Comparison of ENCODE assay signal across 25 cellular contexts in genomic region chr7:151830121-151830815, GRCh38.
"Had no signal": no experiment of that assay in that cellular context is flagged by ENCODE, and none has a peak within 500 bp of the region (broad histone marks: within the 10 kb centered on the region; RNA-seq: fewer than 3 reads in every experiment).

No MANE protein-coding gene starts in this region.

- ATAC-seq: foreskin keratinocyte; gastroesophageal sphincter; heart left ventricle; naive thymus-derived CD8-positive, alpha-beta T cell; sciatic nerve had no signal

- H3K4me3 Mint-ChIP-seq: endodermal cell; naive thymus-derived CD8-positive, alpha-beta T cell; nephron progenitor cell; type B pancreatic cell had no signal

- DNase-seq: cerebellar nuclear complex; effector CD8-positive, alpha-beta T cell; endodermal cell; foreskin keratinocyte; hippocampal formation; kidney glomerular epithelial cell; naive thymus-derived CD8-positive, alpha-beta T cell; nephron progenitor cell; occipital lobe; stimulated activated CD4-positive, alpha-beta T cell treated with anti-CD3 and anti-CD28 coated beads, Interleukin-12 subunit alpha, Interleukin-12 subunit beta, amount 100 ng/mL, for 4 hours; stimulated activated CD4-positive, alpha-beta T cell treated with anti-CD3 and anti-CD28 coated beads, Interleukin-1b, Interleukin-23, amount 100 ng/mL, for 48 hours; stimulated activated CD4-positive, alpha-beta T cell treated with anti-CD3 and anti-CD28 coated beads, Interleukin-4, amount 100 ng/mL, for 1 hour; stimulated activated CD8-positive, alpha-beta memory T cell treated with anti-CD3 and anti-CD28 coated beads, Interleukin-4, amount 100 ng/mL, for 48 hours; stimulated activated naive CD4-positive, alpha-beta T cell treated with Interleukin-2 at 50 U/mL for 16 hours; substantia nigra; testis; tibial artery had no signal

- H3K27me3 Mint-ChIP-seq: naive thymus-derived CD8-positive, alpha-beta T cell; type B pancreatic cell had no signal

- H3K27ac ChIP-seq: esophagus muscularis mucosa, foreskin keratinocyte, gastroesophageal sphincter, heart left ventricle, pancreas, testis, tibial artery had no signal

- H3K9me3 Mint-ChIP-seq: endodermal cell; naive thymus-derived CD8-positive, alpha-beta T cell; nephron progenitor cell; type B pancreatic cell had no signal

- H3K27ac Mint-ChIP-seq: endodermal cell, nephron progenitor cell, progenitor cell of endocrine pancreas, type B pancreatic cell had no signal

- H3K4me1 ChIP-seq: foreskin keratinocyte, testis had no signal

- H3K36me3 ChIP-seq: esophagus muscularis mucosa, gastroesophageal sphincter, pancreas had no signal

- H3K4me2 ChIP-seq: smooth muscle cell had no signal

- H3K36me3 Mint-ChIP-seq: type B pancreatic cell had no signal

- H3K27me3 ChIP-seq: heart left ventricle, pancreas, testis had no signal

- H3K4me3 ChIP-seq: esophagus muscularis mucosa, gastroesophageal sphincter, heart left ventricle, pancreas, smooth muscle cell, testis, tibial artery had no signal

- H3K9me3 ChIP-seq: esophagus muscularis mucosa, gastroesophageal sphincter, heart left ventricle, pancreas, testis, tibial artery had no signal
